Comparison of ENCODE assay signal across 14 cellular contexts in genomic region chr1:160794396-160794795, GRCh38. TPM values are rescaled to one million over a fixed set of nuclear protein-coding genes. Genes with fewer than 3 reads are reported as not detected.
"Had no signal": no experiment of that assay in that cellular context is flagged by ENCODE, and none has a peak within 500 bp of the region (broad histone marks: within the 10 kb centered on the region; RNA-seq: fewer than 3 reads in every experiment).

No MANE protein-coding gene starts in this region.

- H3K4me1 ChIP-seq: pancreas, transverse colon, vagina had no signal

- H3K36me3 ChIP-seq: pancreas, transverse colon, vagina had no signal

- H3K4me3 ChIP-seq: dorsolateral prefrontal cortex, pancreas, transverse colon, vagina had no signal

- ATAC-seq: activated CD8-positive, alpha-beta T cell treated with anti-CD3 and anti-CD28 coated beads for 36 hours; left lobe of liver; pancreas had no signal

- H3K9me3 Mint-ChIP-seq: activated CD8-positive, alpha-beta T cell treated with anti-CD3 and anti-CD28 coated beads for 36 hours; endodermal cell had no signal

- H3K27ac Mint-ChIP-seq: activated CD8-positive, alpha-beta T cell treated with anti-CD3 and anti-CD28 coated beads for 36 hours; endodermal cell had no signal

- H3K4me1 Mint-ChIP-seq: endodermal cell had no signal

- H3K27me3 Mint-ChIP-seq: activated CD8-positive, alpha-beta T cell treated with anti-CD3 and anti-CD28 coated beads for 36 hours had no signal

- H3K27me3 ChIP-seq: pancreas, transverse colon, vagina had no signal

- H3K9me3 ChIP-seq: pancreas, transverse colon, vagina had no signal

- DNase-seq: activated CD8-positive, alpha-beta T cell treated with anti-CD3 and anti-CD28 coated beads for 36 hours; activated effector memory CD4-positive, alpha-beta T cell treated with anti-CD3 and anti-CD28 coated beads, Interleukin-2, amount 50 U/mL, for 16 hours; dorsolateral prefrontal cortex; endodermal cell; islet precursor cell; pancreas; stimulated activated CD4-positive, alpha-beta T cell treated with anti-CD3 and anti-CD28 coated beads, Interleukin-1b, Interleukin-23, amount 100 ng/mL, for 48 hours; T1000; transverse colon had no signal

- FAIRE-seq: frontal cortex, pancreas had no signal

- H3K27ac ChIP-seq: dorsolateral prefrontal cortex, pancreas, vagina had no signal

- H3K4me3 Mint-ChIP-seq: activated CD8-positive, alpha-beta T cell treated with anti-CD3 and anti-CD28 coated beads for 36 hours; endodermal cell had no signal

RNA-seq across cellular contexts. Expression of gene LY9, which starts 1.6 kb away (rescaled TPM):
- total RNA-seq: endodermal cell, epithelial cell of proximal tubule, frontal cortex, lung microvascular endothelial cell had no signal

RNA-seq across cellular contexts. Expression of gene SLAMF7, which starts 55.3 kb away (rescaled TPM):
- total RNA-seq: endodermal cell, frontal cortex, lung microvascular endothelial cell had no signal
